ENCODE assay signal across 1 cellular context in genomic region chr19:39110263-39110967, GRCh38.
TF ChIP-seq lines count a peak whose summit lies in the region.

No MANE protein-coding gene starts in this region.

TF ChIP-seq in HEK293, 187 proteins besides CTCF, POLR2A, EP300 and RAD21 (continued from another document):
- TF ChIP-seq HIC1 (tag by site-specific recombination; IDR thresholded peaks at IDR 0.05) (peak; percentile 98), ZNF416 (tag by site-specific recombination; IDR thresholded peaks at IDR 0.05) (no peak), MEIS1 (CRISPR knock-in tag; IDR thresholded peaks at IDR 0.05; ENCODE audit: borderline replicate concordance) (no peak), ZNF37A (tag by site-specific recombination; IDR thresholded peaks at IDR 0.05) (no peak), ZBTB21 (tag by site-specific recombination; IDR thresholded peaks at IDR 0.05) (no peak), ZNF423 (tag by site-specific recombination; IDR thresholded peaks at IDR 0.05) (no peak), ZNF2 (tag by site-specific recombination; IDR thresholded peaks at IDR 0.05) (peak; percentile 93), ZNF548 (tag by site-specific recombination; IDR thresholded peaks at IDR 0.05) (no peak), ZNF335 (tag by site-specific recombination; conservative IDR thresholded peaks at IDR 0.05) (no peak), ZNF311 (tag by site-specific recombination; IDR thresholded peaks at IDR 0.05; ENCODE audit: borderline replicate concordance) (no peak), ZNF610 (tag by site-specific recombination; IDR thresholded peaks at IDR 0.05; ENCODE audit: borderline replicate concordance) (no peak), ZNF600 (tag by site-specific recombination; IDR thresholded peaks at IDR 0.05) (peak; percentile 59; the same call in 1 of the 2 replicates), ZNF596 (tag by site-specific recombination; IDR thresholded peaks at IDR 0.05) (no peak), KLF1 (tag by site-specific recombination; IDR thresholded peaks at IDR 0.05) (no peak), ZBTB1 (tag by site-specific recombination; IDR thresholded peaks at IDR 0.05) (no peak), ZNF664 (tag by site-specific recombination; IDR thresholded peaks at IDR 0.05) (peak; percentile 100), ZNF837 (tag by site-specific recombination; IDR thresholded peaks at IDR 0.05) (no peak), ZSCAN30 (tag by site-specific recombination; IDR thresholded peaks at IDR 0.05) (peak; percentile 52; the same call in 1 of the 2 replicates)
